Comparison of ENCODE assay signal across 32 cellular contexts in the genomic region with DNA sequence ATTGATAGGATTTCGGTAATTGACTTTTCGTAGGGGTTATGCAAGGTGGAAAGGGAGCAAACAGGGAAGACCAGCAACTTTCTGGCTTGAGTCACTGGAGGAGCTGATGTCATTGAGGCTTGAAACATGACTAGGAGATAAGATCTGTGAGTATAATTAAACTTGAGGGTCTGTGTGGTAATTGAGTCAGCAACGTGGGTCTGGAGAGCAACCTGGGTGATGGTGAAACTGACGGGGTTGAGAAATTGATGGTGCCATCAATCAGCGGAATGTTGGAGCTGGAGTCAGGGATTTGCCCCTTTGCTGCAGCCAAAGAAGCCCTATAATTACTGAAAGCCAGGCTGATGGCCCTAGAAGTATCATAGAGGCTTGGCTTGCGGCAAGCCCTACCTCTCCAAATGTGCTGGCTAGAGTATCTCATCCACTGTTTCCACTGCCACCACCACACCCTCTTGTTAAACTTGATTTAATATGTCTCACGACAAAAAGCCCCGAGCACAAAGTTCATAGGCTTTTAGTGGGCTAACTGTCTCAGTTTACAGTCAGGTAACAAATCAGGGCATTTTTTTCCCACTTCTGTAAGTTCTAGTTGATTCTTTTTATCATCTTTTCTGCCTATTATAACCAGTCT.
DNase-seq lines count a peak whose midpoint lies in the region; ATAC-seq, FAIRE-seq and TF ChIP-seq lines count a peak whose summit lies in the region.
"Had no signal": no experiment of that assay in that cellular context is flagged by ENCODE, and none has a peak within 500 bp of the region (broad histone marks: within the 10 kb centered on the region; RNA-seq: fewer than 3 reads in every experiment).

No MANE protein-coding gene starts in this region.

- no peak overlapping the region for H3K9ac ChIP-seq in astrocyte (ENCODE audit: low read length)
- H3K9ac ChIP-seq: BLaER1 treated with 17β-estradiol and CSF1 and Interleukin-3, amounts not matched to agents 10 nM and 100 nM had no signal

- peaks cover 3% of the 10 kb centered on the region for H3K4me1 Mint-ChIP-seq in astrocyte (ENCODE audit: low read depth, unreplicated experiment)
- H3K4me1 Mint-ChIP-seq in activated naive CD8-positive, alpha-beta T cell treated with anti-CD3 and anti-CD28 coated beads, Interleukin-2, amount 50 U/mL, for 24 hours = no peaks in the 10 kb centered on the region
- H3K4me1 Mint-ChIP-seq: activated CD8-positive, alpha-beta memory T cell treated with anti-CD3 and anti-CD28 coated beads, Interleukin-2, amount 10 ng/mL, durations not matched to agents 7 days and 5 days; activated naive CD8-positive, alpha-beta T cell treated with anti-CD3 and anti-CD28 coated beads, Interleukin-2, amount 10 ng/mL, durations not matched to agents 7 days and 5 days; central memory CD8-positive, alpha-beta T cell; T-helper 17 cell had no signal

- peak; percentile 1 for DNase-seq in EH (ENCODE audit: low read depth)
- DNase-seq in HTR-8/SVneo (ENCODE audit: insufficient read length, low spot score) = peak; percentile 3
- peak; percentile 53 for DNase-seq in astrocyte (ENCODE audit: low read depth)
- no peak for DNase-seq in NCI-H446 (lab: John Stamatoyannopoulos, UW)
- DNase-seq in glomerular visceral epithelial cell (ENCODE audit: extremely low spot score) = no peak
- DNase-seq in activated naive CD8-positive, alpha-beta T cell treated with anti-CD3 and anti-CD28 coated beads, Interleukin-2, amount 50 U/mL, for 24 hours = no peak
- no peak for DNase-seq in NCI-H526 (lab: John Stamatoyannopoulos, UW)
- DNase-seq: activated CD4-positive, alpha-beta T cell treated with anti-CD3 and anti-CD28 coated beads, Interleukin-2, amount 50 U/mL, for 4 hours; activated CD8-positive, alpha-beta memory T cell treated with anti-CD3 and anti-CD28 coated beads, Interleukin-2, amount 10 ng/mL, durations not matched to agents 7 days and 5 days; activated gamma-delta T cell treated with Interleukin-2 at 50 U/mL for 16 hours; activated naive CD8-positive, alpha-beta T cell treated with anti-CD3 and anti-CD28 coated beads, Interleukin-2, amount 10 ng/mL, durations not matched to agents 7 days and 5 days; activated T-cell treated with anti-CD3 and anti-CD28 coated beads, Interleukin-2, amount 50 U/mL, for 4 hours; DMS53; heart right ventricle; kidney glomerular epithelial cell; lower lobe of right lung; NCI-H1048; NCI-H1694; ovary; stimulated activated naive CD4-positive, alpha-beta T cell; T-helper 17 cell; upper lobe of left lung had no signal

- WGBS in mesodermal cell (ENCODE audit: insufficient coverage in 2 of 2), 2 experiments = 79 to 82% methylated on average over 6 of the region's 8 CpGs

- H3K27me3 ChIP-seq in astrocyte (ENCODE audit: insufficient read depth, low read length) = no peaks in the 10 kb centered on the region
- H3K27me3 ChIP-seq: BLaER1 treated with 17β-estradiol and CSF1 and Interleukin-3, amounts not matched to agents 10 nM and 100 nM; esophagus muscularis mucosa; foreskin keratinocyte; ovary; upper lobe of left lung had no signal

- H3K36me3 ChIP-seq in astrocyte (ENCODE audit: insufficient read depth, low read length) (no peaks in the 10 kb centered on the region), mesodermal cell (ENCODE audit: control insufficient read depth, insufficient read depth, low read length) (no peaks in the 10 kb centered on the region)
- H3K36me3 ChIP-seq: BLaER1 treated with 17β-estradiol and CSF1 and Interleukin-3, amounts not matched to agents 10 nM and 100 nM; esophagus muscularis mucosa; heart right ventricle; lower lobe of right lung; ovary; upper lobe of left lung had no signal

- no peak overlapping the region for H3K4me3 Mint-ChIP-seq in astrocyte (ENCODE audit: unreplicated experiment)
- no peak overlapping the region for H3K4me3 Mint-ChIP-seq in activated naive CD8-positive, alpha-beta T cell treated with anti-CD3 and anti-CD28 coated beads, Interleukin-2, amount 50 U/mL, for 24 hours
- H3K4me3 Mint-ChIP-seq: activated CD8-positive, alpha-beta memory T cell treated with anti-CD3 and anti-CD28 coated beads, Interleukin-2, amount 10 ng/mL, durations not matched to agents 7 days and 5 days; activated naive CD8-positive, alpha-beta T cell treated with anti-CD3 and anti-CD28 coated beads, Interleukin-2, amount 10 ng/mL, durations not matched to agents 7 days and 5 days; activated T-cell treated with anti-CD3 and anti-CD28 coated beads, Interleukin-2, amount 50 U/mL, for 4 hours; central memory CD8-positive, alpha-beta T cell; dendritic cell treated with granulocyte-macrophage colony-stimulating factor and Interleukin-4, amounts not matched to agents 40 ng/mL and 50 ng/mL, for 4 days; T-helper 17 cell had no signal

- H3K36me3 Mint-ChIP-seq in astrocyte (ENCODE audit: low read depth, unreplicated experiment) = no peaks in the 10 kb centered on the region
- no peaks in the 10 kb centered on the region for H3K36me3 Mint-ChIP-seq in activated naive CD8-positive, alpha-beta T cell treated with anti-CD3 and anti-CD28 coated beads, Interleukin-2, amount 50 U/mL, for 24 hours (ENCODE audit: low read depth)
- H3K36me3 Mint-ChIP-seq: activated CD8-positive, alpha-beta memory T cell treated with anti-CD3 and anti-CD28 coated beads, Interleukin-2, amount 10 ng/mL, durations not matched to agents 7 days and 5 days; activated naive CD8-positive, alpha-beta T cell treated with anti-CD3 and anti-CD28 coated beads, Interleukin-2, amount 10 ng/mL, durations not matched to agents 7 days and 5 days had no signal

- H3K27ac ChIP-seq in astrocyte (ENCODE audit: low read depth, low read length) (no peak overlapping the region), mesodermal cell (ENCODE audit: low read depth, low read length, severe bottlenecking) (peak overlapping the region; percentile 34)
- H3K27ac ChIP-seq: BLaER1 treated with 17β-estradiol and CSF1 and Interleukin-3, amounts not matched to agents 10 nM and 100 nM; esophagus muscularis mucosa; foreskin keratinocyte; heart right ventricle; lower lobe of right lung; ovary; upper lobe of left lung had no signal

- no peak overlapping the region for H3K4me2 ChIP-seq in astrocyte (ENCODE audit: low read length)
- H3K4me2 ChIP-seq: BLaER1 treated with 17β-estradiol and CSF1 and Interleukin-3, amounts not matched to agents 10 nM and 100 nM had no signal

- no peaks in the 10 kb centered on the region for H3K9me3 Mint-ChIP-seq in astrocyte (ENCODE audit: unreplicated experiment)
- no peaks in the 10 kb centered on the region for H3K9me3 Mint-ChIP-seq in activated naive CD8-positive, alpha-beta T cell treated with anti-CD3 and anti-CD28 coated beads, Interleukin-2, amount 50 U/mL, for 24 hours
- H3K9me3 Mint-ChIP-seq: activated naive CD8-positive, alpha-beta T cell treated with anti-CD3 and anti-CD28 coated beads, Interleukin-2, amount 10 ng/mL, durations not matched to agents 7 days and 5 days; activated T-cell treated with anti-CD3 and anti-CD28 coated beads, Interleukin-2, amount 50 U/mL, for 4 hours had no signal

- TF ChIP-seq CTCF in astrocyte (IDR thresholded peaks at IDR 0.05; ENCODE audit: insufficient read depth, low read depth, low read length) = no peak

- H3K27ac Mint-ChIP-seq in astrocyte (ENCODE audit: unreplicated experiment) = no peak overlapping the region
- no peak overlapping the region for H3K27ac Mint-ChIP-seq in activated naive CD8-positive, alpha-beta T cell treated with anti-CD3 and anti-CD28 coated beads, Interleukin-2, amount 50 U/mL, for 24 hours
- H3K27ac Mint-ChIP-seq: activated CD8-positive, alpha-beta memory T cell treated with anti-CD3 and anti-CD28 coated beads, Interleukin-2, amount 10 ng/mL, durations not matched to agents 7 days and 5 days; activated naive CD8-positive, alpha-beta T cell treated with anti-CD3 and anti-CD28 coated beads, Interleukin-2, amount 10 ng/mL, durations not matched to agents 7 days and 5 days; dendritic cell treated with granulocyte-macrophage colony-stimulating factor and Interleukin-4, amounts not matched to agents 40 ng/mL and 50 ng/mL, for 4 days; T-helper 17 cell had no signal

- H3K79me2 ChIP-seq in astrocyte (ENCODE audit: insufficient read depth, low read length) = no peaks in the 10 kb centered on the region

- H3K4me1 ChIP-seq in astrocyte (ENCODE audit: insufficient read depth, low read length) (no peaks in the 10 kb centered on the region), mesodermal cell (ENCODE audit: control insufficient read depth, insufficient read depth, low read length, poor library complexity, severe bottlenecking) (peaks cover 13% of the 10 kb centered on the region)
- H3K4me1 ChIP-seq: BLaER1 treated with 17β-estradiol and CSF1 and Interleukin-3, amounts not matched to agents 10 nM and 100 nM; Caco-2; esophagus muscularis mucosa; foreskin keratinocyte; heart right ventricle; lower lobe of right lung; upper lobe of left lung had no signal

- H3K4me3 ChIP-seq in astrocyte (ENCODE audit: insufficient read depth, low read depth, low read length) = no peak overlapping the region
- H3K4me3 ChIP-seq in mesodermal cell (ENCODE audit: extremely low read depth, insufficient read depth, low read length, poor library complexity, severe bottlenecking) = no peak overlapping the region
- H3K4me3 ChIP-seq: BLaER1 treated with 17β-estradiol and CSF1 and Interleukin-3, amounts not matched to agents 10 nM and 100 nM; esophagus muscularis mucosa; heart right ventricle; lower lobe of right lung; ovary; upper lobe of left lung had no signal

- H3K9me3 ChIP-seq in astrocyte (ENCODE audit: insufficient read depth, low read depth, low read length) (no peaks in the 10 kb centered on the region), mesodermal cell (ENCODE audit: control insufficient read depth, low read length) (no peaks in the 10 kb centered on the region)
- H3K9me3 ChIP-seq: Caco-2, esophagus muscularis mucosa, lower lobe of right lung, ovary, upper lobe of left lung had no signal

- FAIRE-seq in HTR-8/SVneo (lab: Jason Lieb, UNC) (no peak), astrocyte (lab: Jason Lieb, UNC) (no peak)
- FAIRE-seq: H1 had no signal

- no peak for ATAC-seq in activated naive CD8-positive, alpha-beta T cell treated with anti-CD3 and anti-CD28 coated beads, Interleukin-2, amount 50 U/mL, for 24 hours
- ATAC-seq: activated CD4-positive, CD25-positive, alpha-beta regulatory T cell treated with anti-CD3 and anti-CD28 coated beads, Interleukin-2, amount 50 U/mL, for 24 hours; activated CD8-positive, alpha-beta memory T cell treated with anti-CD3 and anti-CD28 coated beads, Interleukin-2, amount 10 ng/mL, durations not matched to agents 7 days and 5 days; activated T-cell treated with anti-CD3 and anti-CD28 coated beads, Interleukin-2, amount 50 U/mL, for 4 hours; foreskin keratinocyte; heart right ventricle; lower lobe of right lung; Right ventricle myocardium inferior; T-helper 17 cell had no signal

- H3K27me3 Mint-ChIP-seq in astrocyte (ENCODE audit: low read depth, unreplicated experiment) = no peaks in the 10 kb centered on the region
- H3K27me3 Mint-ChIP-seq in activated naive CD8-positive, alpha-beta T cell treated with anti-CD3 and anti-CD28 coated beads, Interleukin-2, amount 50 U/mL, for 24 hours = peaks cover 7% of the 10 kb centered on the region
- H3K27me3 Mint-ChIP-seq: activated CD8-positive, alpha-beta memory T cell treated with anti-CD3 and anti-CD28 coated beads, Interleukin-2, amount 10 ng/mL, durations not matched to agents 7 days and 5 days; activated naive CD8-positive, alpha-beta T cell treated with anti-CD3 and anti-CD28 coated beads, Interleukin-2, amount 10 ng/mL, durations not matched to agents 7 days and 5 days; dendritic cell treated with granulocyte-macrophage colony-stimulating factor and Interleukin-4, amounts not matched to agents 40 ng/mL and 50 ng/mL, for 4 days had no signal

- no peak overlapping the region for H2AFZ ChIP-seq in astrocyte (ENCODE audit: low read depth, low read length)

- no peaks in the 10 kb centered on the region for H4K20me1 ChIP-seq in astrocyte (ENCODE audit: insufficient read depth, low read length)
- H4K20me1 ChIP-seq: BLaER1 treated with 17β-estradiol and CSF1 and Interleukin-3, amounts not matched to agents 10 nM and 100 nM had no signal

Comparison
In these comparisons a context has a peak if more than half of its experiments do, and no peak if none do; other contexts are left out.
1. DNase-seq: peak in EH (single experiment), HTR-8/SVneo (single experiment) and astrocyte (single experiment); none in NCI-H446 (0 of 2), glomerular visceral epithelial cell (single experiment), activated naive CD8-positive, alpha-beta T cell treated with anti-CD3 and anti-CD28 coated beads, Interleukin-2, amount 50 U/mL, for 24 hours (single experiment) and NCI-H526 (0 of 2).